ENCODE assay signal across 8 cellular contexts in genomic region chr6:158869604-158870417, GRCh38. TPM values are rescaled to one million over a fixed set of nuclear protein-coding genes. Genes with fewer than 3 reads are reported as not detected.
DNase-seq lines count a peak whose midpoint lies in the region; ATAC-seq and TF ChIP-seq lines count a peak whose summit lies in the region.

No MANE protein-coding gene starts in this region.

- TF ChIP-seq CTCF in AG04450 (IDR thresholded peaks at IDR 0.05; ENCODE audit: low read depth, low read length) (no peak), VCaP (conservative IDR thresholded peaks at IDR 0.05) (peak; percentile 33), breast epithelium (IDR thresholded peaks at IDR 0.05) (peak in 2 of 3 donors; percentile 14 to 56), spleen (IDR thresholded peaks at IDR 0.05 in 8 of 11, conservative IDR thresholded peaks at IDR 0.05 in 3 of 11) (peak in 9 of 11 experiments; percentile 28 to 62 (median 35))

- H3K27me3 Mint-ChIP-seq in immature natural killer cell (ENCODE audit: low read depth in 3 of 3) = peaks cover 16 to 22% (median 19%) of the 10 kb centered on the region in 3 donors

- DNase-seq in AG04450 (ENCODE audit: low read depth, low spot score) (peak; percentile 62), NCI-H2107 (lab: John Stamatoyannopoulos, UW) (peak; percentile 87), breast epithelium (ENCODE audit: low spot score in 2 of 2) (peak; percentile 93 to 94), immature natural killer cell (peak; percentile 90 to 95 (median 94)), spleen (peak; percentile 96)

- H3K36me3 ChIP-seq in breast epithelium (no peaks in the 10 kb centered on the region), spleen (no peaks in the 10 kb centered on the region)

- H3K4me3 ChIP-seq in AG04450 (ENCODE audit: low read depth, low read length) (peak overlapping the region; percentile 70), breast epithelium (peak overlapping the region; percentile 38 to 66 (median 46)), spleen (peak overlapping the region; percentile 20 to 69 (median 41))

- H3K4me3 Mint-ChIP-seq in immature natural killer cell = peak overlapping the region; percentile 86 to 99 (median 92)

- H3K36me3 Mint-ChIP-seq in immature natural killer cell = no peaks in the 10 kb centered on the region

- no peaks in the 10 kb centered on the region for H3K27me3 ChIP-seq in AG04450 (ENCODE audit: control insufficient read depth, insufficient read depth, low read length)
- no peaks in the 10 kb centered on the region for H3K27me3 ChIP-seq in breast epithelium
- no peaks in the 10 kb centered on the region for H3K27me3 ChIP-seq in spleen (replicated peaks in 1 of 7)

- peak overlapping the region; percentile 96 to 99 (median 99) for H3K27ac Mint-ChIP-seq in immature natural killer cell

- TF ChIP-seq POLR2A in breast epithelium (IDR thresholded peaks at IDR 0.05) (peak; percentile 49), spleen (IDR thresholded peaks at IDR 0.05) (peak; percentile 43 to 87 (median 81))

- H3K27ac ChIP-seq in AG04450 (ENCODE audit: low read depth, low read length) (peak overlapping the region; percentile 82), VCaP (peak overlapping the region; percentile 82), breast epithelium (peak overlapping the region; percentile 97 to 98), spleen (peak overlapping the region; percentile 85 to 97 (median 91))

- intact Hi-C loops in breast epithelium (cut with DNase I; ENCODE audit: low total_unique reads) (no loop called here), spleen (cut with DNase I; ENCODE audit: low total_unique reads) (no loop called here)

- POLR2A ChIA-PET in AG04450 (lab: Yijun Ruan, JAX) = interaction anchor here (0.7 to 1.7 kb wide), 7 partner anchors 14 to 331 kb away, joined by 3 to 7 read pairs (median 3); partner anchors contain the start of genes EZR and RSPH3

- WGBS in spleen, 5 donors = 3 to 6% (median 4%) methylated on average over 27 to 69 of the region's 69 CpGs

- CTCF ChIA-PET in AG04450 (lab: Charles Lee) = interaction anchor here (0.9 to 1.3 kb wide), 3 partner anchors 16 to 657 kb away, joined by 3 read pairs; no protein-coding TSS in a partner anchor

- ATAC-seq in GM18861 (IDR thresholded peaks at IDR 0.05; ENCODE audit: unreplicated experiment) = peak; percentile 89
- ATAC-seq in HG03064 (IDR thresholded peaks at IDR 0.05; ENCODE audit: low read depth, unreplicated experiment) = peak; percentile 88

- H3K4me1 Mint-ChIP-seq in immature natural killer cell = peaks cover 38 to 40% of the 10 kb centered on the region in 2 donors

- H3K4me1 ChIP-seq in breast epithelium = no peaks in the 10 kb centered on the region
- peaks cover 4 to 58% (median 33%) of the 10 kb centered on the region in 6 donors for H3K4me1 ChIP-seq in spleen

- H3K9me3 Mint-ChIP-seq in immature natural killer cell = no peaks in the 10 kb centered on the region

- H3K9me3 ChIP-seq in AG04450 (ENCODE audit: control insufficient read depth, insufficient read depth, low read length) = no peaks in the 10 kb centered on the region
- H3K9me3 ChIP-seq in breast epithelium = no peaks in the 10 kb centered on the region
- no peaks in the 10 kb centered on the region for H3K9me3 ChIP-seq in spleen

RNA-seq across cellular contexts. Expression of gene EZR, which starts 50.6 kb away (rescaled TPM):
- polyA plus RNA-seq in AG04450 (2011; rRNA removed) (56.7 and 61.2 TPM in 2 replicates), immature natural killer cell (100 to 1,000 TPM; 129 to 153 (median 139) TPM), spleen (100 to 1,000 TPM in 2 of 3 donors, 10 to 100 TPM in 1; 78.0 to 121 (median 106) TPM)
- polyA minus RNA-seq in AG04450 (2011; rRNA and poly(A)+ RNA removed) = 58.7 and 59.5 TPM in 2 replicates
- total RNA-seq in breast epithelium (100 to 1,000 TPM in 1 of 3 donors, 10 to 100 TPM in 2; 29.1 to 154 (median 59.3) TPM), spleen (100 to 1,000 TPM; 101 to 153 (median 121) TPM)

Comparison
In these comparisons a context has a peak if more than half of its experiments do, and no peak if none do; other contexts are left out.
1. Peak in every context shown above with its lines: DNase-seq, ATAC-seq, H3K4me3 ChIP-seq and H3K27ac ChIP-seq.